1 cellular context compared by ENCODE assay signal in the genomic region with DNA sequence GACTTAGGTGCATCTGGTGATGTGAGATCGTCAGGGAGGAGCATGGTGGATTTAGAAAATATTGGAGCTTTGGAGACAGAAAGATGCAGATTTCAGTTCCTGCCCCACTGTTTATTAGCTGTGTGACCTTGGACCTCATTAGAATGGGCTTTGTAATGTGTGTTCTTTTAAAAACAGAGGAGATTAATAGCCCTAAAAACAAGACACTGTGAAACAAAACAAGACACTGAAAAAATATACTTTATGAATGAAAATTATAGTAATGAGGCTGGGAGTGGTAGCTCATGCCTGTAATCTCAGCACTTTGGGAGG.
TF ChIP-seq lines count a peak whose summit lies in the region.

No MANE protein-coding gene starts in this region.

TF ChIP-seq in WTC11, 78 proteins besides CTCF, POLR2A, EP300 and RAD21:
- TF ChIP-seq PRDM15 (CRISPR knock-in tag; IDR thresholded peaks at IDR 0.05) (no peak), MLX (CRISPR knock-in tag; IDR thresholded peaks at IDR 0.05) (no peak), ZNF671 (CRISPR knock-in tag; IDR thresholded peaks at IDR 0.05) (no peak), ZNF281 (CRISPR knock-in tag; IDR thresholded peaks at IDR 0.05) (no peak), SMAD4 (CRISPR knock-in tag; IDR thresholded peaks at IDR 0.05) (0 out of 2 replicates have a peak, but pooled peaks have one; percentile 23)
- TF ChIP-seq, protein P1, sequence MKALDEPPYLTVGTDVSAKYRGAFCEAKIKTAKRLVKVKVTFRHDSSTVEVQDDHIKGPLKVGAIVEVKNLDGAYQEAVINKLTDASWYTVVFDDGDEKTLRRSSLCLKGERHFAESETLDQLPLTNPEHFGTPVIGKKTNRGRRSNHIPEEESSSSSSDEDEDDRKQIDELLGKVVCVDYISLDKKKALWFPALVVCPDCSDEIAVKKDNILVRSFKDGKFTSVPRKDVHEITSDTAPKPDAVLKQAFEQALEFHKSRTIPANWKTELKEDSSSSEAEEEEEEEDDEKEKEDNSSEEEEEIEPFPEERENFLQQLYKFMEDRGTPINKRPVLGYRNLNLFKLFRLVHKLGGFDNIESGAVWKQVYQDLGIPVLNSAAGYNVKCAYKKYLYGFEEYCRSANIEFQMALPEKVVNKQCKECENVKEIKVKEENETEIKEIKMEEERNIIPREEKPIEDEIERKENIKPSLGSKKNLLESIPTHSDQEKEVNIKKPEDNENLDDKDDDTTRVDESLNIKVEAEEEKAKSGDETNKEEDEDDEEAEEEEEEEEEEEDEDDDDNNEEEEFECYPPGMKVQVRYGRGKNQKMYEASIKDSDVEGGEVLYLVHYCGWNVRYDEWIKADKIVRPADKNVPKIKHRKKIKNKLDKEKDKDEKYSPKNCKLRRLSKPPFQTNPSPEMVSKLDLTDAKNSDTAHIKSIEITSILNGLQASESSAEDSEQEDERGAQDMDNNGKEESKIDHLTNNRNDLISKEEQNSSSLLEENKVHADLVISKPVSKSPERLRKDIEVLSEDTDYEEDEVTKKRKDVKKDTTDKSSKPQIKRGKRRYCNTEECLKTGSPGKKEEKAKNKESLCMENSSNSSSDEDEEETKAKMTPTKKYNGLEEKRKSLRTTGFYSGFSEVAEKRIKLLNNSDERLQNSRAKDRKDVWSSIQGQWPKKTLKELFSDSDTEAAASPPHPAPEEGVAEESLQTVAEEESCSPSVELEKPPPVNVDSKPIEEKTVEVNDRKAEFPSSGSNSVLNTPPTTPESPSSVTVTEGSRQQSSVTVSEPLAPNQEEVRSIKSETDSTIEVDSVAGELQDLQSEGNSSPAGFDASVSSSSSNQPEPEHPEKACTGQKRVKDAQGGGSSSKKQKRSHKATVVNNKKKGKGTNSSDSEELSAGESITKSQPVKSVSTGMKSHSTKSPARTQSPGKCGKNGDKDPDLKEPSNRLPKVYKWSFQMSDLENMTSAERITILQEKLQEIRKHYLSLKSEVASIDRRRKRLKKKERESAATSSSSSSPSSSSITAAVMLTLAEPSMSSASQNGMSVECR (CRISPR knock-in tag; IDR thresholded peaks at IDR 0.05; ENCODE audit: borderline replicate concordance) = no peak
TF ChIP-seq in WTC11: peak in this region for 1.
